ENCODE assay signal across 11 cellular contexts in genomic region chr9:73199886-73200285, GRCh38. TPM values are rescaled to one million over a fixed set of nuclear protein-coding genes. Genes with fewer than 3 reads are reported as not detected.
DNase-seq lines count a peak whose midpoint lies in the region; ATAC-seq and TF ChIP-seq lines count a peak whose summit lies in the region.
"Had no signal": no experiment of that assay in that cellular context is flagged by ENCODE, and none has a peak within 500 bp of the region (broad histone marks: within the 10 kb centered on the region; RNA-seq: fewer than 3 reads in every experiment).

No MANE protein-coding gene starts in this region.

- H3K9me2 ChIP-seq in HCT116 (ENCODE audit: insufficient read depth), result no peaks in the 10 kb centered on the region

- H4K20me1 ChIP-seq in HCT116 (ENCODE audit: insufficient read depth), result no peaks in the 10 kb centered on the region

- intact Hi-C loops in HCT116 (cut with micrococcal nuclease) (loop anchor here (1.0 to 10.0 kb wide), 8 partner anchors 329 to 1543 kb away; no protein-coding TSS in a partner anchor), sciatic nerve (cut with DNase I) (no loop called here)

- POLR2A ChIA-PET in AG04449 (lab: Yijun Ruan, JAX), result no interaction called here
- POLR2A ChIA-PET in HCT116 (lab: Charles Lee), result interaction anchor here (1.3 kb wide), 1 partner anchor 343 kb away, joined by 3 read pairs; no protein-coding TSS in a partner anchor

- no peaks in the 10 kb centered on the region for H3K36me3 ChIP-seq in HCT116 (ENCODE audit: control insufficient read depth in 1 of 2, insufficient read depth in 2 of 2, low read length in 2 of 2)

- RAD21 ChIA-PET in HCT116 (lab: Charles Lee; ENCODE audit: low non-redundant PET in 1 of 2, low total read pairs in 2 of 2, uncharacterized antibody in 2 of 2, unreplicated experiment in 2 of 2), result interaction anchor here (0.5 to 1.4 kb wide), 3 partner anchors 99 to 343 kb away, joined by 3 to 7 read pairs (median 3); no protein-coding TSS in a partner anchor

- peak overlapping the region; percentile 53 for H3K4me2 ChIP-seq in HCT116 (ENCODE audit: low read length)

- TF ChIP-seq CTCF in AG04449 (IDR thresholded peaks at IDR 0.05; ENCODE audit: insufficient read depth, low read length, missing control alignments) (peak; percentile 16), HCT116 (IDR thresholded peaks at IDR 0.05 in 2 of 3, conservative IDR thresholded peaks at IDR 0.05 in 1 of 3; ENCODE audit: borderline replicate concordance in 1 of 3, insufficient read depth in 1 of 3, low read depth in 2 of 3, low read length in 2 of 3) (peak; percentile 72 to 77 (median 75))

- DNase-seq in AG04449 (ENCODE audit: low read depth, low spot score) (no peak), HCT116 (ENCODE audit: low read depth, low spot score) (peak; percentile 43), glomerular visceral epithelial cell (ENCODE audit: extremely low spot score) (peak; percentile 9), cortex of kidney (lab: John Stamatoyannopoulos, UW) (no peak), SIG-M5 treated with dmso at 0.1 percent for 504 hours (lab: John Stamatoyannopoulos, UW; ENCODE audit: unreplicated experiment) (no peak), sciatic nerve (ENCODE audit: low spot score) (no peak)
- DNase-seq: activated effector memory CD4-positive, alpha-beta T cell treated with anti-CD3 and anti-CD28 coated beads, Interleukin-2, amount 50 U/mL, for 16 hours; NCI-H1417 treated with DMSO at 0.1 percent for 48 hours; substantia nigra had no signal

- H3K4me3 ChIP-seq in AG04449 (ENCODE audit: low read depth, low read length) (no peak overlapping the region), HCT116 (replicated peaks in 1 of 2; ENCODE audit: low read depth in 1 of 2, low read length in 2 of 2) (no peak overlapping the region)

- CTCF ChIA-PET in AG04449 (lab: Yijun Ruan, JAX), result interaction anchor here (0.7 to 5.5 kb wide), 21 partner anchors 12 to 1545 kb away, joined by 3 to 50 read pairs (median 5); no protein-coding TSS in a partner anchor
- CTCF ChIA-PET in HCT116 (lab: Charles Lee), result interaction anchor here (0.7 to 3.3 kb wide), 20 partner anchors 8 to 1444 kb away, joined by 3 to 26 read pairs (median 4); no protein-coding TSS in a partner anchor

- TF ChIP-seq RAD21 in HCT116 (IDR thresholded peaks at IDR 0.05; ENCODE audit: low read depth), result peak; percentile 86

- peak overlapping the region; percentile 90 for H2AFZ ChIP-seq in HCT116 (ENCODE audit: low read depth, low read length, poor library complexity, severe bottlenecking)

- H3K27me3 ChIP-seq in HCT116 (ENCODE audit: insufficient read depth, low read length), result no peaks in the 10 kb centered on the region

- ATAC-seq in HCT116 (peak; percentile 98), SK-N-SH treated with all-trans-retinoic acid at 6 μM for 48 hours (peak; percentile 96), GM19467 (IDR thresholded peaks at IDR 0.05; ENCODE audit: unreplicated experiment) (no peak), sciatic nerve (no peak)

- no peaks in the 10 kb centered on the region for H3K79me2 ChIP-seq in HCT116 (ENCODE audit: insufficient read depth, low read length)

- H3K4me1 ChIP-seq in HCT116 (ENCODE audit: control insufficient read depth in 1 of 2, insufficient read depth in 2 of 2, low read length in 2 of 2), result peaks cover 5 to 10% of the 10 kb centered on the region in 2 experiments; a peak in 2 of 4 replicates

- BruUV-seq in HCT116 (replicated peaks; lab: Mats Ljungman, UMichigan), result no TSS peak

- no peak for TF ChIP-seq POLR2A in HCT116 (IDR thresholded peaks at IDR 0.05; ENCODE audit: borderline replicate concordance, extremely low read depth, insufficient read depth, insufficient read length)

- H3K27ac ChIP-seq in HCT116 (ENCODE audit: low read depth, low read length), result no peak overlapping the region

- no peaks in the 10 kb centered on the region for H3K9me3 ChIP-seq in HCT116 (ENCODE audit: control insufficient read depth in 1 of 2, insufficient read depth in 1 of 2, low read depth in 1 of 2, low read length in 2 of 2)

- H3K9ac ChIP-seq in HCT116 (ENCODE audit: low read length), result no peak overlapping the region

TF ChIP-seq in HCT116, 20 proteins besides CTCF, POLR2A, EP300 and RAD21:
- TF ChIP-seq ZNF274 (IDR thresholded peaks at IDR 0.05; ENCODE audit: low read depth, low read length) (no peak), YY1 (IDR thresholded peaks at IDR 0.05; ENCODE audit: extremely low read depth, insufficient replicate concordance, low read depth, low read length) (peak; percentile 12), SIN3A (IDR thresholded peaks at IDR 0.05; ENCODE audit: low read depth) (no peak)

TF ChIP-seq in SK-N-SH treated with all-trans-retinoic acid at 6 μM for 48 hours, 23 proteins besides CTCF, POLR2A, EP300 and RAD21 (continues in another document):
- no peak for TF ChIP-seq POU6F1 (CRISPR knock-in tag; IDR thresholded peaks at IDR 0.05; ENCODE audit: borderline replicate concordance, low read depth)
- no peak for TF ChIP-seq PATZ1 (CRISPR knock-in tag; IDR thresholded peaks at IDR 0.05; ENCODE audit: borderline replicate concordance)
- TF ChIP-seq TOX (CRISPR knock-in tag; IDR thresholded peaks at IDR 0.05; ENCODE audit: borderline replicate concordance), result no peak
- no peak for TF ChIP-seq PPARA (CRISPR knock-in tag; IDR thresholded peaks at IDR 0.05; ENCODE audit: borderline replicate concordance)
- TF ChIP-seq RARB (CRISPR knock-in tag; IDR thresholded peaks at IDR 0.05), result no peak
- TF ChIP-seq TCF4 (CRISPR knock-in tag; IDR thresholded peaks at IDR 0.05; ENCODE audit: borderline replicate concordance), result no peak
- TF ChIP-seq ISL1 (CRISPR knock-in tag; IDR thresholded peaks at IDR 0.05), result no peak
- TF ChIP-seq ZNF70 (CRISPR knock-in tag; IDR thresholded peaks at IDR 0.05), result no peak
- TF ChIP-seq TSHZ2 (CRISPR knock-in tag; IDR thresholded peaks at IDR 0.05), result no peak
- no peak for TF ChIP-seq SNAI2 (CRISPR knock-in tag; IDR thresholded peaks at IDR 0.05)
- TF ChIP-seq CREB5 (CRISPR knock-in tag; IDR thresholded peaks at IDR 0.05; ENCODE audit: low read depth), result no peak

RNA-seq across cellular contexts. Expression of gene ANXA1, which starts 48.2 kb away (rescaled TPM):
- total RNA-seq in HCT116 (2021; ENCODE audit: unreplicated experiment) (486 TPM), sciatic nerve (293 TPM)
- polyA plus RNA-seq in HCT116 (2012), result 380 and 384 TPM in 2 replicates

Comparison
In these comparisons a context has a peak if more than half of its experiments do, and no peak if none do; other contexts are left out.
1. DNase-seq: peak in HCT116 (single experiment) and glomerular visceral epithelial cell (single experiment); none in AG04449 (single experiment), cortex of kidney (single experiment), SIG-M5 treated with dmso at 0.1 percent for 504 hours (single experiment) and sciatic nerve (single experiment).
2. ATAC-seq: peak in HCT116 (single experiment) and SK-N-SH treated with all-trans-retinoic acid at 6 μM for 48 hours (single experiment); none in GM19467 (single experiment) and sciatic nerve (single experiment).